ENCODE assay signal across 8 cellular contexts in genomic region chr12:47903151-47903611, GRCh38. TPM values are rescaled to one million over a fixed set of nuclear protein-coding genes. Genes with fewer than 3 reads are reported as not detected.
DNase-seq lines count a peak whose midpoint lies in the region; ATAC-seq and TF ChIP-seq lines count a peak whose summit lies in the region.

No MANE protein-coding gene starts in this region.

- no peak overlapping the region for H3K27ac ChIP-seq in CD4-positive, alpha-beta memory T cell (ENCODE audit: low read depth, low read length)
- H3K27ac ChIP-seq in mucosa of rectum (ENCODE audit: low read depth in 2 of 2, low read length in 2 of 2) (peak overlapping the region; percentile 91 to 96), heart right ventricle (peak overlapping the region in 1 of 10 donors; percentile 85)

- no peak for TF ChIP-seq CTCF in glutamatergic neuron (IDR thresholded peaks at IDR 0.05; ENCODE audit: partially characterized antibody, unreplicated experiment)
- TF ChIP-seq CTCF in heart right ventricle (IDR thresholded peaks at IDR 0.05), result no peak

- peaks cover 0 to 1% of the 10 kb centered on the region in 2 donors for H3K27me3 Mint-ChIP-seq in CD4-positive, alpha-beta memory T cell
- peaks cover 22% of the 10 kb centered on the region for H3K27me3 Mint-ChIP-seq in activated naive CD8-positive, alpha-beta T cell treated with anti-CD3 and anti-CD28 coated beads for 36 hours
- peaks cover 21% of the 10 kb centered on the region for H3K27me3 Mint-ChIP-seq in glutamatergic neuron (ENCODE audit: unreplicated experiment)

- no peaks in the 10 kb centered on the region for H3K9me3 Mint-ChIP-seq in CD4-positive, alpha-beta memory T cell
- no peaks in the 10 kb centered on the region for H3K9me3 Mint-ChIP-seq in activated naive CD8-positive, alpha-beta T cell treated with anti-CD3 and anti-CD28 coated beads for 36 hours
- no peaks in the 10 kb centered on the region for H3K9me3 Mint-ChIP-seq in glutamatergic neuron (ENCODE audit: unreplicated experiment)

- 60 to 70% methylated on average over 3 of the region's 3 CpGs for WGBS in heart right ventricle, 2 donors

- H3K36me3 Mint-ChIP-seq in CD4-positive, alpha-beta memory T cell, result peaks cover 0 to 2% of the 10 kb centered on the region in 2 donors
- peaks cover 34% of the 10 kb centered on the region for H3K36me3 Mint-ChIP-seq in activated naive CD8-positive, alpha-beta T cell treated with anti-CD3 and anti-CD28 coated beads for 36 hours
- no peaks in the 10 kb centered on the region for H3K36me3 Mint-ChIP-seq in glutamatergic neuron (ENCODE audit: unreplicated experiment)

- no peaks in the 10 kb centered on the region for H3K36me3 ChIP-seq in CD4-positive, alpha-beta memory T cell (ENCODE audit: insufficient read depth, low read length)
- peaks cover 4 to 16% of the 10 kb centered on the region in 2 donors for H3K36me3 ChIP-seq in mucosa of rectum (ENCODE audit: control insufficient read depth in 2 of 2, insufficient read depth in 2 of 2, low read length in 2 of 2)
- peaks cover 0 to 5% (median 0%) of the 10 kb centered on the region in 9 donors for H3K36me3 ChIP-seq in heart right ventricle

- H3K27ac Mint-ChIP-seq in CD4-positive, alpha-beta memory T cell, result peak overlapping the region in 3 of 7 donors; percentile 18 to 68 (median 46)
- peak overlapping the region; percentile 72 for H3K27ac Mint-ChIP-seq in activated naive CD8-positive, alpha-beta T cell treated with anti-CD3 and anti-CD28 coated beads for 36 hours
- H3K27ac Mint-ChIP-seq in glutamatergic neuron (ENCODE audit: unreplicated experiment), result no peak overlapping the region

- peak overlapping the region in 7 of 8 donors; percentile 86 to 97 (median 90) for H3K4me3 Mint-ChIP-seq in CD4-positive, alpha-beta memory T cell
- peak overlapping the region; percentile 98 for H3K4me3 Mint-ChIP-seq in activated naive CD8-positive, alpha-beta T cell treated with anti-CD3 and anti-CD28 coated beads for 36 hours
- no peak overlapping the region for H3K4me3 Mint-ChIP-seq in glutamatergic neuron (ENCODE audit: unreplicated experiment)

- POLR2A ChIA-PET in CD4-positive, alpha-beta memory T cell (lab: Charles Lee; ENCODE audit: partially characterized antibody), result interaction anchor here (0.7 to 4.2 kb wide), 3 partner anchors 19 to 99 kb away, joined by 3 to 40 read pairs (median 3); no protein-coding TSS in a partner anchor

- no peak overlapping the region for H3K4me3 ChIP-seq in CD4-positive, alpha-beta memory T cell (ENCODE audit: low read length in 2 of 2)
- H3K4me3 ChIP-seq in mucosa of rectum (ENCODE audit: low read length in 2 of 2), result peak overlapping the region; percentile 70 to 90
- peak overlapping the region in 1 of 10 donors; percentile 72 for H3K4me3 ChIP-seq in heart right ventricle

- intact Hi-C loops in CD4-positive, alpha-beta memory T cell (cut with micrococcal nuclease), result no loop called here
- intact Hi-C loops in heart right ventricle (cut with DNase I), result loop anchor here in 2 of 10 donors (10.0 kb wide), 2 partner anchors 52 to 262 kb away; no protein-coding TSS in a partner anchor

- DNase-seq in CD4-positive, alpha-beta memory T cell, result no peak
- DNase-seq in activated naive CD8-positive, alpha-beta T cell treated with anti-CD3 and anti-CD28 coated beads for 36 hours, result no peak
- no peak for DNase-seq in HPDE6-E6E7 (ENCODE audit: extremely low spot score)
- DNase-seq in glutamatergic neuron, result no peak
- no peak for DNase-seq in D341Med (ENCODE audit: low spot score)
- DNase-seq in heart right ventricle, result no peak

- H3K4me1 ChIP-seq in CD4-positive, alpha-beta memory T cell (ENCODE audit: insufficient read depth, low read length), result peaks cover 56% of the 10 kb centered on the region
- H3K4me1 ChIP-seq in mucosa of rectum (ENCODE audit: control insufficient read depth in 2 of 2, insufficient read depth in 2 of 2, low read length in 2 of 2), result peaks cover 62 to 80% of the 10 kb centered on the region in 2 donors
- H3K4me1 ChIP-seq in heart right ventricle, result peaks cover 3 to 57% (median 19%) of the 10 kb centered on the region in 9 donors

- CTCF ChIA-PET in CD4-positive, alpha-beta memory T cell (lab: Charles Lee; ENCODE audit: partially characterized antibody), result no interaction called here

- H3K27me3 ChIP-seq in CD4-positive, alpha-beta memory T cell (ENCODE audit: insufficient read depth, low read length), result no peaks in the 10 kb centered on the region
- peaks cover 2 to 3% of the 10 kb centered on the region in 2 donors for H3K27me3 ChIP-seq in mucosa of rectum (ENCODE audit: control insufficient read depth in 2 of 2, insufficient read depth in 2 of 2, low read length in 2 of 2)
- H3K27me3 ChIP-seq in heart right ventricle, result peaks cover 0 to 47% (median 30%) of the 10 kb centered on the region in 7 donors

- ATAC-seq in HG02759 (IDR thresholded peaks at IDR 0.05; ENCODE audit: unreplicated experiment), result peak; percentile 25
- no peak for ATAC-seq in heart right ventricle

- H3K4me1 Mint-ChIP-seq in CD4-positive, alpha-beta memory T cell, result peaks cover 30 to 71% (median 52%) of the 10 kb centered on the region in 4 donors
- peaks cover 48% of the 10 kb centered on the region for H3K4me1 Mint-ChIP-seq in activated naive CD8-positive, alpha-beta T cell treated with anti-CD3 and anti-CD28 coated beads for 36 hours
- H3K4me1 Mint-ChIP-seq in glutamatergic neuron (ENCODE audit: low read depth, unreplicated experiment), result no peaks in the 10 kb centered on the region

- H3K9me3 ChIP-seq in CD4-positive, alpha-beta memory T cell (ENCODE audit: control insufficient read depth in 1 of 2, low read length in 2 of 2), result no peaks in the 10 kb centered on the region
- H3K9me3 ChIP-seq in mucosa of rectum (ENCODE audit: control insufficient read depth in 2 of 2, low read length in 2 of 2) (no peaks in the 10 kb centered on the region), heart right ventricle (no peaks in the 10 kb centered on the region)

- peak overlapping the region; percentile 83 to 94 for H3K9ac ChIP-seq in mucosa of rectum (ENCODE audit: low read depth in 1 of 2, low read length in 2 of 2)

RNA-seq across cellular contexts. Expression of gene VDR, which starts 1.6 kb away (rescaled TPM):
- 1 to 10 TPM; 1.6 to 3.2 TPM for total RNA-seq in CD4-positive, alpha-beta memory T cell
- under 1 TPM; 0.37 to 0.45 TPM for polyA plus RNA-seq in CD4-positive, alpha-beta memory T cell
- total RNA-seq in activated naive CD8-positive, alpha-beta T cell treated with anti-CD3 and anti-CD28 coated beads for 36 hours, result 10 to 100 TPM; 55.8 TPM
- not detected for total RNA-seq in glutamatergic neuron (ENCODE audit: unreplicated experiment)
- total RNA-seq in heart right ventricle, result 1 to 10 TPM in 1 of 10 donors, under 1 TPM in 9; 0.08 to 3.0 (median 0.31) TPM
- under 1 TPM; 0.29 to 0.87 TPM for polyA plus RNA-seq in heart right ventricle

Comparison
In these comparisons a context has a peak if more than half of its experiments do, and no peak if none do; other contexts are left out.
1. H3K4me3 ChIP-seq: peak in mucosa of rectum (2 of 2); none in CD4-positive, alpha-beta memory T cell (0 of 2).
2. RNA of gene VDR, which starts 1.6 kb away (total RNA-seq): 55.8 TPM in activated naive CD8-positive, alpha-beta T cell treated with anti-CD3 and anti-CD28 coated beads for 36 hours; 1.6 to 3.2 TPM in CD4-positive, alpha-beta memory T cell, 0.08 to 3.0 TPM in heart right ventricle and not detected in glutamatergic neuron (single experiment); every median in the first group is over 10 times any median in the second.